In genomic region chr15:50687302-50687902, GRCh38 we compare ENCODE assay signal across 8 cellular contexts. TPM values are rescaled to one million over a fixed set of nuclear protein-coding genes. Genes with fewer than 3 reads are reported as not detected.
DNase-seq lines count a peak whose midpoint lies in the region; ATAC-seq, FAIRE-seq and TF ChIP-seq lines count a peak whose summit lies in the region.

No MANE protein-coding gene starts in this region.

- no peaks in the 10 kb centered on the region for H3K27me3 ChIP-seq in Caco-2 (replicated peaks; ENCODE audit: control insufficient read depth, insufficient read depth, low read length)
- no peaks in the 10 kb centered on the region for H3K27me3 ChIP-seq in body of pancreas

- intact Hi-C loops in Caco-2 (cut with micrococcal nuclease; ENCODE audit: unreplicated experiment): loop anchor here (2.0 kb wide), 2 partner anchors 77 to 189 kb away; partner anchors contain the start of gene SPPL2A
- intact Hi-C loops in body of pancreas (cut with DNase I): loop anchor here (10.0 kb wide), 1 partner anchor 77 kb away; the partner anchor contains the start of gene SPPL2A

- H3K36me3 ChIP-seq in Caco-2 (ENCODE audit: control insufficient read depth, insufficient read depth, low read length) (no peaks in the 10 kb centered on the region), body of pancreas (replicated peaks in 1 of 2; ENCODE audit: insufficient read depth in 1 of 2, low read depth in 2 of 2) (no peaks in the 10 kb centered on the region)

- peak; percentile 3 for ATAC-seq in HG03066 (IDR thresholded peaks at IDR 0.05; ENCODE audit: low read depth, unreplicated experiment)
- peak; percentile 3 for ATAC-seq in body of pancreas

- H3K9me3 ChIP-seq in Caco-2 (no peaks in the 10 kb centered on the region), body of pancreas (no peaks in the 10 kb centered on the region)

- H3K4me3 ChIP-seq in Caco-2 (ENCODE audit: low read depth, low read length): peak overlapping the region; percentile 87
- no peak overlapping the region for H3K4me3 ChIP-seq in body of pancreas

- TSS peak; percentile 85 for BruUV-seq in Caco-2 (replicated peaks; lab: Mats Ljungman, UMichigan)

- FAIRE-seq in GM12891 (lab: Jason Lieb, UNC): no peak

- CTCF ChIA-PET in Caco-2 (lab: Charles Lee): no interaction called here

- no peaks in the 10 kb centered on the region for H3K4me1 ChIP-seq in Caco-2
- peaks cover 38% of the 10 kb centered on the region for H3K4me1 ChIP-seq in body of pancreas

- H3K27me3 Mint-ChIP-seq in Caco-2 (ENCODE audit: insufficient read depth, unreplicated experiment): no peaks in the 10 kb centered on the region
- H3K27me3 Mint-ChIP-seq in mesothelial cell of epicardium (ENCODE audit: low read depth): no peaks in the 10 kb centered on the region

- H3K9me3 Mint-ChIP-seq in Caco-2 (ENCODE audit: unreplicated experiment) (no peaks in the 10 kb centered on the region), mesothelial cell of epicardium (no peaks in the 10 kb centered on the region)

- H3K4me3 Mint-ChIP-seq in Caco-2 (ENCODE audit: unreplicated experiment) (peak overlapping the region; percentile 85), mesothelial cell of epicardium (peak overlapping the region; percentile 98)

- H3K27ac ChIP-seq in body of pancreas: peak overlapping the region; percentile 76 to 95 (median 93)

- DNase-seq in Caco-2: no peak
- no peak for DNase-seq in body of pancreas
- no peak for DNase-seq in mesothelial cell of epicardium (ENCODE audit: low spot score in 2 of 2, unreplicated experiment in 2 of 2)
- DNase-seq in SIG-M5 treated with dmso at 0.1 percent for 504 hours (lab: John Stamatoyannopoulos, UW; ENCODE audit: unreplicated experiment): no peak
- DNase-seq in NCI-H2029 (lab: John Stamatoyannopoulos, UW): no peak
- DNase-seq in GM12891 (ENCODE audit: insufficient read length, low spot score): no peak
- DNase-seq in foreskin melanocyte: no peak

- TF ChIP-seq POLR2A in body of pancreas (IDR thresholded peaks at IDR 0.05) (no peak), GM12891 (IDR thresholded peaks at IDR 0.05; ENCODE audit: low read depth, low read length) (no peak)

- POLR2A ChIA-PET in Caco-2 (lab: Charles Lee): no interaction called here

- H3K4me1 Mint-ChIP-seq in Caco-2 (ENCODE audit: low read depth, unreplicated experiment): peaks cover 13% of the 10 kb centered on the region
- peaks cover 31% of the 10 kb centered on the region for H3K4me1 Mint-ChIP-seq in mesothelial cell of epicardium

- TF ChIP-seq CTCF in Caco-2 (IDR thresholded peaks at IDR 0.05; ENCODE audit: insufficient read depth in 1 of 2, low read depth in 1 of 2, low read length in 1 of 2, severe bottlenecking in 1 of 2, unreplicated experiment in 1 of 2): no peak
- TF ChIP-seq CTCF in body of pancreas (IDR thresholded peaks at IDR 0.05): no peak
- TF ChIP-seq CTCF in mesothelial cell of epicardium (IDR thresholded peaks at IDR 0.05; ENCODE audit: unreplicated experiment): no peak

- WGBS in body of pancreas, 2 donors: 29 to 33% methylated on average over 10 of the region's 10 CpGs

- H3K27ac Mint-ChIP-seq in Caco-2 (ENCODE audit: unreplicated experiment) (peak overlapping the region; percentile 98), mesothelial cell of epicardium (peak overlapping the region; percentile 98)

- peaks cover 50% of the 10 kb centered on the region for H3K36me3 Mint-ChIP-seq in Caco-2 (ENCODE audit: insufficient read depth, unreplicated experiment)
- H3K36me3 Mint-ChIP-seq in mesothelial cell of epicardium: peaks cover 10% of the 10 kb centered on the region

TF ChIP-seq in GM12891, 5 proteins besides CTCF, POLR2A, EP300 and RAD21:
- no peak for TF ChIP-seq SPI1 (IDR thresholded peaks at IDR 0.05; ENCODE audit: low read depth, low read length)
- no peak for TF ChIP-seq POU2F2 (IDR thresholded peaks at IDR 0.05; ENCODE audit: low read depth, low read length)
- TF ChIP-seq POLR2AphosphoS5 (IDR thresholded peaks at IDR 0.05; ENCODE audit: low read depth, low read length): no peak
- no peak for TF ChIP-seq PAX5 (IDR thresholded peaks at IDR 0.05; ENCODE audit: insufficient read depth, low read length, severe bottlenecking)
- no peak for TF ChIP-seq TAF1 (IDR thresholded peaks at IDR 0.05; ENCODE audit: low read depth, low read length)

RNA-seq across cellular contexts. Expression of gene TRPM7, which starts 0.8 kb away (rescaled TPM):
- 70.9 and 73.4 TPM in 2 replicates for total RNA-seq in Caco-2 (2022)
- total RNA-seq in body of pancreas: 10 to 100 TPM; 40.9 to 43.3 TPM
- 47.0 to 50.4 TPM (median 49.8 TPM) in 3 replicates for total RNA-seq in mesothelial cell of epicardium
- 16.1 TPM for polyA plus RNA-seq in GM12891 (2012; ENCODE audit: low read depth, missing spikeins)
